8 cellular contexts compared by ENCODE assay signal in the genomic region with DNA sequence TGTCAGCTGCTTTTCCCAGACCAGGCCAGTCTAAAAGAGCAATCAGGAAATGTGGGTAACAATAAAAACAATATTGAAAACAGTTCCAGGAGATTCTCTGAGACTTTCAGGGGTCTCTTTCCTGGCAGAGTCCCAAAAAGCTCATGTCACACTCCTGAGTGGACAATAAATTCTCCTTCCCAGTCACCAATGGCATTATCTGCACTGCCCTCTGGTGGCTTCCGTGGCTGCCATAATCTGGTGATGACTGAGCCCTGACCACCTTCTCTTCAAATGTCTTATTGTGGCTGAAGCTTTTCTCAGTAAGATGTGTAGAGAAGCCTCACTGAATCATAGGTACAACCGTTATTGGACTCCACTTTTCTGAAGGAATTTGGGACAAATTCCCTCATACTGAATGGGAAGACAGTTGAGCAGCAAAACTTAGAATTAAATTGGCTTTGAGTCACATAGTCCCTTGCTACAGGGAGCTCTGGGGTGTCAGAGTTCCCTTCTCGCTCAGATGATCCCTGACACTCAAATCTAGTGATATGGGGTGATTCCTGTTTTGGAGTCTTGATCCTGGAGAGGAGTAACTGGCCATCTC. TPM values are rescaled to one million over a fixed set of nuclear protein-coding genes. Genes with fewer than 3 reads are reported as not detected.
A peak's percentile ranks its signal among the peaks of the same experiment; 100 is the strongest.
DNase-seq lines count a peak whose midpoint lies in the region; ATAC-seq and TF ChIP-seq lines count a peak whose summit lies in the region.

No MANE protein-coding gene starts in this region.

- no peaks in the 10 kb centered on the region for H3K79me2 ChIP-seq in parathyroid adenoma

- WGBS in esophagus muscularis mucosa: 51% methylated on average over 3 of the region's 3 CpGs

- no peak overlapping the region for H3K9ac ChIP-seq in parathyroid adenoma

- peak; percentile 60 for ATAC-seq in GM18867 (IDR thresholded peaks at IDR 0.05; ENCODE audit: unreplicated experiment)

- H3K9me3 ChIP-seq in BE2C (no peaks in the 10 kb centered on the region), esophagus muscularis mucosa (no peaks in the 10 kb centered on the region), parathyroid adenoma (ENCODE audit: control insufficient read depth, low read length) (no peaks in the 10 kb centered on the region)

- H2AFZ ChIP-seq in parathyroid adenoma: no peak overlapping the region

- no peak for TF ChIP-seq POLR2A in esophagus muscularis mucosa (IDR thresholded peaks at IDR 0.05; ENCODE audit: low read depth)

- H3K27me3 ChIP-seq in BE2C (no peaks in the 10 kb centered on the region; the same call in 1 of the 2 replicates), HL-60 (ENCODE audit: insufficient read depth, poor library complexity, severe bottlenecking) (peaks cover 3% of the 10 kb centered on the region), esophagus muscularis mucosa (peaks cover 0 to 3% (median 0%) of the 10 kb centered on the region in 4 donors), parathyroid adenoma (ENCODE audit: control insufficient read depth, insufficient read depth, low read length) (no peaks in the 10 kb centered on the region)

- intact Hi-C loops in esophagus muscularis mucosa (cut with DNase I): no loop called here

- H3K27ac ChIP-seq in HL-60 (replicated peaks) (no peak overlapping the region), VCaP (no peak overlapping the region), esophagus muscularis mucosa (replicated peaks in 1 of 4) (no peak overlapping the region), parathyroid adenoma (no peak overlapping the region)

- DNase-seq in BE2C: peak; percentile 43
- no peak for DNase-seq in HL-60 (ENCODE audit: low read depth in 1 of 2, low spot score in 1 of 2)
- peak; percentile 86 for DNase-seq in esophagus muscularis mucosa (ENCODE audit: extremely low spot score)
- no peak for DNase-seq in NCI-H2029 treated with DMSO at 0.1 percent for 48 hours (lab: John Stamatoyannopoulos, UW)
- DNase-seq in NCI-H1694 (lab: John Stamatoyannopoulos, UW): no peak

- H3K36me3 ChIP-seq in BE2C (no peaks in the 10 kb centered on the region), esophagus muscularis mucosa (no peaks in the 10 kb centered on the region), parathyroid adenoma (ENCODE audit: control insufficient read depth, insufficient read depth, low read length) (no peaks in the 10 kb centered on the region)

- TF ChIP-seq CTCF in BE2C (IDR thresholded peaks at IDR 0.05; ENCODE audit: low read depth, low read length) (peak; percentile 70), HL-60 (IDR thresholded peaks at IDR 0.05; ENCODE audit: insufficient read depth, low read length) (peak; percentile 75), VCaP (conservative IDR thresholded peaks at IDR 0.05) (peak; percentile 76), esophagus muscularis mucosa (IDR thresholded peaks at IDR 0.05) (peak; percentile 15 to 42 (median 33)), parathyroid adenoma (IDR thresholded peaks at IDR 0.05) (peak; percentile 49)

- H3K4me3 ChIP-seq in BE2C (ENCODE audit: low read depth, low read length) (no peak overlapping the region), HL-60 (replicated peaks; ENCODE audit: insufficient read depth, low read length) (no peak overlapping the region), esophagus muscularis mucosa (no peak overlapping the region), parathyroid adenoma (ENCODE audit: low read depth, low read length) (no peak overlapping the region)

- no peak overlapping the region for H3K4me2 ChIP-seq in parathyroid adenoma (ENCODE audit: low read length)

- H3K4me1 ChIP-seq in BE2C (no peaks in the 10 kb centered on the region), esophagus muscularis mucosa (no peaks in the 10 kb centered on the region), parathyroid adenoma (no peaks in the 10 kb centered on the region)

- TF ChIP-seq EP300 in esophagus muscularis mucosa (IDR thresholded peaks at IDR 0.05): no peak

RNA-seq across cellular contexts. Expression of a gene that starts 24.4 kb away (rescaled TPM):
- 0.54 TPM for polyA plus RNA-seq in BE2C (2012; ENCODE audit: insufficient read depth, insufficient read length, low read depth)
- 1 to 10 TPM in 1 of 4 donors, under 1 TPM in 3; 0.17 to 1.1 (median 0.52) TPM for total RNA-seq in esophagus muscularis mucosa

Comparison
In these comparisons a context has a peak if more than half of its experiments do, and no peak if none do; other contexts are left out.
1. DNase-seq: peak in BE2C (single experiment) and esophagus muscularis mucosa (single experiment); none in HL-60 (0 of 2), NCI-H2029 treated with DMSO at 0.1 percent for 48 hours (single experiment) and NCI-H1694 (single experiment).
2. Peak in every context shown above with its lines, with median percentiles within 50 percentile points of each other: CTCF ChIP-seq.